35 cellular contexts compared by ENCODE assay signal in genomic region chr17:75496005-75496404, GRCh38.
"Had no signal": no experiment of that assay in that cellular context is flagged by ENCODE, and none has a peak within 500 bp of the region (broad histone marks: within the 10 kb centered on the region; RNA-seq: fewer than 3 reads in every experiment).

No MANE protein-coding gene starts in this region.

- H3K4me2 ChIP-seq: KMS-11 had no signal

- ATAC-seq: activated CD8-positive, alpha-beta memory T cell treated with anti-CD3 and anti-CD28 coated beads, Interleukin-2, amount 10 ng/mL, durations not matched to agents 7 days and 5 days; activated T-cell treated with anti-CD3 and anti-CD28 coated beads, Interleukin-2, amount 50 U/mL, for 72 hours; activated T-helper 17 cell treated with anti-CD3 and anti-CD28 coated beads, Interleukin-2, amount 50 U/mL, for 72 hours; Panc1 had no signal

- H3K27ac Mint-ChIP-seq: activated B cell treated with CpG ODN at 0.5 μM for 24 hours; activated CD4-positive, alpha-beta memory T cell treated with anti-CD3 and anti-CD28 coated beads, Interleukin-2, amount 10 ng/mL, durations not matched to agents 7 days and 5 days; activated CD8-positive, alpha-beta memory T cell treated with anti-CD3 and anti-CD28 coated beads, Interleukin-2, amount 10 ng/mL, durations not matched to agents 7 days and 5 days; activated naive CD4-positive, alpha-beta T cell treated with anti-CD3 and anti-CD28 coated beads, Interleukin-2, amount 50 U/mL, for 24 hours; activated naive CD8-positive, alpha-beta T cell treated with anti-CD3 and anti-CD28 coated beads, Interleukin-2, amount 10 ng/mL, durations not matched to agents 7 days and 5 days; activated T-cell treated with anti-CD3 and anti-CD28 coated beads, Interleukin-2, amount 50 U/mL, for 72 hours; activated T-helper 17 cell treated with anti-CD3 and anti-CD28 coated beads, Interleukin-2, amount 50 U/mL, for 72 hours had no signal

- H3K4me3 ChIP-seq: ascending aorta, cardiac muscle cell, SJSA1 had no signal

- H3K4me1 Mint-ChIP-seq: activated B cell treated with CpG ODN at 0.5 μM for 24 hours; activated CD4-positive, alpha-beta memory T cell treated with anti-CD3 and anti-CD28 coated beads, Interleukin-2, amount 10 ng/mL, durations not matched to agents 7 days and 5 days; activated T-helper 17 cell treated with anti-CD3 and anti-CD28 coated beads, Interleukin-2, amount 50 U/mL, for 72 hours; central memory CD8-positive, alpha-beta T cell had no signal

- H3K9me3 Mint-ChIP-seq: activated B cell treated with CpG ODN at 0.5 μM for 24 hours; activated CD4-positive, alpha-beta memory T cell treated with anti-CD3 and anti-CD28 coated beads, Interleukin-2, amount 10 ng/mL, durations not matched to agents 7 days and 5 days; activated naive CD4-positive, alpha-beta T cell treated with anti-CD3 and anti-CD28 coated beads, Interleukin-2, amount 50 U/mL, for 24 hours; activated naive CD8-positive, alpha-beta T cell treated with anti-CD3 and anti-CD28 coated beads, Interleukin-2, amount 10 ng/mL, durations not matched to agents 7 days and 5 days; activated T-cell treated with anti-CD3 and anti-CD28 coated beads, Interleukin-2, amount 50 U/mL, for 72 hours; activated T-helper 17 cell treated with anti-CD3 and anti-CD28 coated beads, Interleukin-2, amount 50 U/mL, for 72 hours; central memory CD8-positive, alpha-beta T cell had no signal

- H3K4me1 ChIP-seq: ascending aorta had no signal

- DNase-seq: activated B cell treated with CpG ODN at 0.5 μM for 24 hours; activated CD4-positive, alpha-beta memory T cell treated with anti-CD3 and anti-CD28 coated beads, Interleukin-2, amount 10 ng/mL, durations not matched to agents 7 days and 5 days; activated CD4-positive, alpha-beta T cell treated with anti-CD3 and anti-CD28 coated beads for 1 hour; activated CD4-positive, alpha-beta T cell treated with anti-CD3 and anti-CD28 coated beads for 48 hours; activated CD8-positive, alpha-beta memory T cell treated with anti-CD3 and anti-CD28 coated beads for 24 hours; activated CD8-positive, alpha-beta memory T cell treated with anti-CD3 and anti-CD28 coated beads, Interleukin-2, amount 10 ng/mL, durations not matched to agents 7 days and 5 days; activated CD8-positive, alpha-beta memory T cell treated with anti-CD3 and anti-CD28 coated beads, Interleukin-2, amount 50 U/mL, for 48 hours; activated effector memory CD4-positive, alpha-beta T cell treated with anti-CD3 and anti-CD28 coated beads, Interleukin-2, amount 50 U/mL, for 16 hours; activated naive CD4-positive, alpha-beta T cell; activated naive CD8-positive, alpha-beta T cell treated with anti-CD3 and anti-CD28 coated beads, Interleukin-2, amount 10 ng/mL, durations not matched to agents 7 days and 5 days; activated T-cell treated with anti-CD3 and anti-CD28 coated beads, Interleukin-2, amount 50 U/mL, for 1 hour; activated T-cell treated with anti-CD3 and anti-CD28 coated beads, Interleukin-2, amount 50 U/mL, for 72 hours; amygdala; MM.1S; MV-4-11; NCI-H1092; NCI-H1436 treated with DMSO at 0.1 percent for 48 hours; NCI-H1694 treated with DMSO at 0.1 percent for 48 hours; NCI-H2029; NCI-H345; NCI-H524 treated with DMSO at 0.1 percent for 48 hours; SHP77 treated with DMSO at 0.1 percent for 48 hours; SW 1271; T-helper 1 cell; T-helper 2 cell; T-helper 9 cell had no signal

- H3K4me3 Mint-ChIP-seq: activated B cell treated with CpG ODN at 0.5 μM for 24 hours; activated CD4-positive, alpha-beta memory T cell treated with anti-CD3 and anti-CD28 coated beads, Interleukin-2, amount 10 ng/mL, durations not matched to agents 7 days and 5 days; activated CD8-positive, alpha-beta memory T cell treated with anti-CD3 and anti-CD28 coated beads, Interleukin-2, amount 10 ng/mL, durations not matched to agents 7 days and 5 days; activated naive CD4-positive, alpha-beta T cell treated with anti-CD3 and anti-CD28 coated beads, Interleukin-2, amount 50 U/mL, for 24 hours; activated naive CD8-positive, alpha-beta T cell treated with anti-CD3 and anti-CD28 coated beads, Interleukin-2, amount 10 ng/mL, durations not matched to agents 7 days and 5 days; activated T-cell treated with anti-CD3 and anti-CD28 coated beads, Interleukin-2, amount 50 U/mL, for 72 hours; activated T-helper 17 cell treated with anti-CD3 and anti-CD28 coated beads, Interleukin-2, amount 50 U/mL, for 72 hours; central memory CD8-positive, alpha-beta T cell had no signal

- H3K9ac ChIP-seq: KMS-11 had no signal

- H3K9me3 ChIP-seq: ascending aorta, SJSA1 had no signal

- H3K27me3 ChIP-seq: ascending aorta, cardiac muscle cell, SJSA1 had no signal

- H3K27me3 Mint-ChIP-seq: activated B cell treated with CpG ODN at 0.5 μM for 24 hours; activated CD4-positive, alpha-beta memory T cell treated with anti-CD3 and anti-CD28 coated beads, Interleukin-2, amount 10 ng/mL, durations not matched to agents 7 days and 5 days; activated CD8-positive, alpha-beta memory T cell treated with anti-CD3 and anti-CD28 coated beads, Interleukin-2, amount 10 ng/mL, durations not matched to agents 7 days and 5 days; activated naive CD4-positive, alpha-beta T cell treated with anti-CD3 and anti-CD28 coated beads, Interleukin-2, amount 50 U/mL, for 24 hours; activated naive CD8-positive, alpha-beta T cell treated with anti-CD3 and anti-CD28 coated beads, Interleukin-2, amount 10 ng/mL, durations not matched to agents 7 days and 5 days; activated T-helper 17 cell treated with anti-CD3 and anti-CD28 coated beads, Interleukin-2, amount 50 U/mL, for 72 hours; central memory CD8-positive, alpha-beta T cell had no signal

- H3K27ac ChIP-seq: ascending aorta, cardiac muscle cell, KMS-11, SJSA1, VCaP had no signal
